ENCODE assay signal across 1 cellular context in genomic region chr4:51999250-51999649, GRCh38.
TF ChIP-seq lines count a peak whose summit lies in the region.

No MANE protein-coding gene starts in this region.

TF ChIP-seq in GM23338, 12 proteins besides CTCF, POLR2A, EP300 and RAD21:
- no peak for TF ChIP-seq ZNF331 (CRISPR knock-in tag; IDR thresholded peaks at IDR 0.05; ENCODE audit: low read depth)
- no peak for TF ChIP-seq ZNF114 (CRISPR knock-in tag; IDR thresholded peaks at IDR 0.05)
- no peak for TF ChIP-seq REST (IDR thresholded peaks at IDR 0.05; ENCODE audit: unreplicated experiment)
- TF ChIP-seq EZH2 (IDR thresholded peaks at IDR 0.05; ENCODE audit: low read depth, unreplicated experiment) = no peak
- no peak for TF ChIP-seq ZNF462 (CRISPR knock-in tag; IDR thresholded peaks at IDR 0.05)
- no peak for TF ChIP-seq CREB1 (CRISPR knock-in tag; IDR thresholded peaks at IDR 0.05; ENCODE audit: low read depth)
- TF ChIP-seq ETS1 (IDR thresholded peaks at IDR 0.05) = no peak
- TF ChIP-seq STAT1 (IDR thresholded peaks at IDR 0.05; ENCODE audit: unreplicated experiment) = no peak
- TF ChIP-seq EZH2phosphoT487 (IDR thresholded peaks at IDR 0.05; ENCODE audit: unreplicated experiment) = no peak
- TF ChIP-seq JUNB (IDR thresholded peaks at IDR 0.05; ENCODE audit: unreplicated experiment) = no peak
- TF ChIP-seq POLR2AphosphoS5 (IDR thresholded peaks at IDR 0.05; ENCODE audit: low read depth) = no peak
- TF ChIP-seq NANOG (IDR thresholded peaks at IDR 0.05; ENCODE audit: borderline replicate concordance) = no peak
